In genomic region chr3:12663936-12664908, GRCh38 we compare ENCODE assay signal across 8 cellular contexts. TPM values are rescaled to one million over a fixed set of nuclear protein-coding genes. Genes with fewer than 3 reads are reported as not detected.
DNase-seq lines count a peak whose midpoint lies in the region; ATAC-seq and TF ChIP-seq lines count a peak whose summit lies in the region.

RAF1 (minus strand) TSS chr3:12664117; CDS start chr3:12618721, 45,396 bp downstream.

- in situ Hi-C loops in Panc1 (cut with HindIII; ENCODE audit: low pct_unique_long_range_greater_than_20kb, low sequenced_read_pairs), result no loop called here

- DNase-seq in DMS53 (lab: John Stamatoyannopoulos, UW) (peak; percentile 93), KG1 (lab: John Stamatoyannopoulos, UW) (peak; percentile 94), Panc1 (ENCODE audit: low read depth, low spot score) (peak; percentile 72)
- peak; percentile 96 for DNase-seq in activated T-cell treated with anti-CD3 and anti-CD28 coated beads, Interleukin-2, amount 50 U/mL, for 4 hours
- DNase-seq in stimulated activated CD8-positive, alpha-beta memory T cell treated with anti-CD3 and anti-CD28 coated beads, Interleukin-7, amount 100 ng/mL, for 24 hours (ENCODE audit: low read depth), result peak; percentile 89

- intact Hi-C loops in Panc1 (cut with micrococcal nuclease; ENCODE audit: unreplicated experiment), result no loop called here

- POLR2A ChIA-PET in Panc1 (lab: Charles Lee), result interaction anchor here (0.6 kb wide), 1 partner anchor 80 kb away, joined by 3 read pairs; no protein-coding TSS in a partner anchor

- H3K36me3 Mint-ChIP-seq in activated T-cell treated with anti-CD3 and anti-CD28 coated beads, Interleukin-2, amount 50 U/mL, for 4 hours (ENCODE audit: insufficient read depth), result peaks cover 2% of the 10 kb centered on the region

- H3K9me3 ChIP-seq in Panc1 (ENCODE audit: control insufficient read depth, insufficient read depth, low read depth, low read length) (no peaks in the 10 kb centered on the region), esophagus (ENCODE audit: control insufficient read depth in 2 of 2, insufficient read depth in 1 of 2, low read depth in 1 of 2, low read length in 1 of 2) (no peaks in the 10 kb centered on the region), muscle layer of colon (ENCODE audit: low read length) (no peaks in the 10 kb centered on the region)

- H3K4me1 ChIP-seq in Panc1 (ENCODE audit: control insufficient read depth, insufficient read depth, low read length) (peaks cover 20% of the 10 kb centered on the region; the same call in 1 of the 2 replicates), esophagus (ENCODE audit: control insufficient read depth in 2 of 2, insufficient read depth in 2 of 2, low read length in 1 of 2) (no peaks in the 10 kb centered on the region), muscle layer of colon (ENCODE audit: insufficient read depth, low read length) (peaks cover 23% of the 10 kb centered on the region)

- ATAC-seq in GM21723 (IDR thresholded peaks at IDR 0.05; ENCODE audit: unreplicated experiment) (peak; percentile 86), Panc1 (peak; percentile 95)
- peak; percentile 94 to 95 for ATAC-seq in activated T-cell treated with anti-CD3 and anti-CD28 coated beads, Interleukin-2, amount 50 U/mL, for 4 hours

- no peak for TF ChIP-seq CTCF in Panc1 (IDR thresholded peaks at IDR 0.05)

- BruUV-seq in Panc1 (replicated peaks; lab: Mats Ljungman, UMichigan), result TSS peak; percentile 99

- H3K4me3 Mint-ChIP-seq in activated T-cell treated with anti-CD3 and anti-CD28 coated beads, Interleukin-2, amount 50 U/mL, for 4 hours, result peak within 1 kb of the TSS; percentile 88

- H3K4me1 Mint-ChIP-seq in activated T-cell treated with anti-CD3 and anti-CD28 coated beads, Interleukin-2, amount 50 U/mL, for 4 hours (ENCODE audit: low read depth), result peaks cover 32% of the 10 kb centered on the region

- H3K27ac ChIP-seq in Panc1 (ENCODE audit: low read length) (peak within 1 kb of the TSS; percentile 90), esophagus (ENCODE audit: low read depth in 2 of 2, low read length in 1 of 2) (peak within 1 kb of the TSS; percentile 99 to 100), muscle layer of colon (ENCODE audit: low read depth, low read length) (peak within 1 kb of the TSS; percentile 100)

- peak within 1 kb of the TSS; percentile 98 for H3K9ac ChIP-seq in muscle layer of colon (ENCODE audit: low read length)

- H3K9me3 Mint-ChIP-seq in activated T-cell treated with anti-CD3 and anti-CD28 coated beads, Interleukin-2, amount 50 U/mL, for 4 hours, result no peaks in the 10 kb centered on the region

- H3K36me3 ChIP-seq in Panc1 (ENCODE audit: control insufficient read depth, insufficient read depth, low read length) (no peaks in the 10 kb centered on the region; the same call in 1 of the 2 replicates), esophagus (ENCODE audit: control insufficient read depth in 2 of 2, insufficient read depth in 2 of 2, low read length in 1 of 2) (no peaks in the 10 kb centered on the region), muscle layer of colon (ENCODE audit: insufficient read depth, low read length) (no peaks in the 10 kb centered on the region)

- H3K27me3 ChIP-seq in Panc1 (ENCODE audit: control insufficient read depth, insufficient read depth, low read length) (no peaks in the 10 kb centered on the region), esophagus (ENCODE audit: control insufficient read depth in 1 of 2, insufficient read depth in 2 of 2, low read length in 2 of 2) (no peaks in the 10 kb centered on the region), muscle layer of colon (ENCODE audit: control insufficient read depth in 1 of 2, insufficient read depth in 2 of 2, low read length in 2 of 2) (no peaks in the 10 kb centered on the region)

- H3K27me3 Mint-ChIP-seq in activated T-cell treated with anti-CD3 and anti-CD28 coated beads, Interleukin-2, amount 50 U/mL, for 4 hours (ENCODE audit: low read depth), result no peaks in the 10 kb centered on the region

- 0 to 1% methylated on average over 62 of the region's 62 CpGs for WGBS in esophagus, 2 donors

- CTCF ChIA-PET in Panc1 (lab: Charles Lee), result no interaction called here

- H3K4me3 ChIP-seq in Panc1 (ENCODE audit: low read depth in 2 of 2, low read length in 2 of 2), result peak within 1 kb of the TSS; percentile 89 to 94
- H3K4me3 ChIP-seq in esophagus (ENCODE audit: low read depth in 1 of 2, low read length in 2 of 2), result peak within 1 kb of the TSS; percentile 75 to 99
- peak within 1 kb of the TSS; percentile 84 to 98 for H3K4me3 ChIP-seq in muscle layer of colon (ENCODE audit: low read depth in 1 of 2, low read length in 2 of 2)

RNA-seq across cellular contexts. Expression of gene RAF1, which starts in this region (rescaled TPM):
- total RNA-seq in Panc1 (2021; ENCODE audit: unreplicated experiment), result 68.8 TPM
- 41.5 TPM for polyA plus RNA-seq in Panc1 (2012; ENCODE audit: insufficient read length)
- 100 to 1,000 TPM in 2 of 3 donors, 10 to 100 TPM in 1; 97.2 to 104 (median 100) TPM for total RNA-seq in activated T-cell treated with anti-CD3 and anti-CD28 coated beads, Interleukin-2, amount 50 U/mL, for 4 hours
- polyA plus RNA-seq in esophagus, result 10 to 100 TPM; 52.3 to 65.3 TPM

Comparison
In these comparisons a context has a peak if more than half of its experiments do, and no peak if none do; other contexts are left out.
1. Peak in every context shown above with its lines: DNase-seq, ATAC-seq, H3K4me3 ChIP-seq and H3K27ac ChIP-seq.